ENCODE assay signal across 1 cellular context in genomic region chr13:46341112-46341711, GRCh38.
TF ChIP-seq lines count a peak whose summit lies in the region.

No MANE protein-coding gene starts in this region.

TF ChIP-seq in WTC11, 78 proteins besides CTCF, POLR2A, EP300 and RAD21 (continued from another document):
- TF ChIP-seq IRF1 (CRISPR knock-in tag; IDR thresholded peaks at IDR 0.05) = no peak
- TF ChIP-seq TP53 (CRISPR knock-in tag; IDR thresholded peaks at IDR 0.05) = no peak
- TF ChIP-seq PREB (CRISPR knock-in tag; IDR thresholded peaks at IDR 0.05; ENCODE audit: borderline replicate concordance) = no peak
- TF ChIP-seq IRF2 (CRISPR knock-in tag; IDR thresholded peaks at IDR 0.05; ENCODE audit: borderline replicate concordance, low read depth) = no peak
- TF ChIP-seq USF2 (CRISPR knock-in tag; IDR thresholded peaks at IDR 0.05) = no peak
- TF ChIP-seq MYBL2 (CRISPR knock-in tag; IDR thresholded peaks at IDR 0.05) = no peak
- TF ChIP-seq CBFB (CRISPR knock-in tag; IDR thresholded peaks at IDR 0.05; ENCODE audit: low read depth) = no peak
- no peak for TF ChIP-seq PRRX2 (CRISPR knock-in tag; IDR thresholded peaks at IDR 0.05)
- no peak for TF ChIP-seq PRDM15 (CRISPR knock-in tag; IDR thresholded peaks at IDR 0.05)
- TF ChIP-seq NR1H2 (CRISPR knock-in tag; IDR thresholded peaks at IDR 0.05) = no peak
